ENCODE assay signal across 20 cellular contexts in the genomic region with DNA sequence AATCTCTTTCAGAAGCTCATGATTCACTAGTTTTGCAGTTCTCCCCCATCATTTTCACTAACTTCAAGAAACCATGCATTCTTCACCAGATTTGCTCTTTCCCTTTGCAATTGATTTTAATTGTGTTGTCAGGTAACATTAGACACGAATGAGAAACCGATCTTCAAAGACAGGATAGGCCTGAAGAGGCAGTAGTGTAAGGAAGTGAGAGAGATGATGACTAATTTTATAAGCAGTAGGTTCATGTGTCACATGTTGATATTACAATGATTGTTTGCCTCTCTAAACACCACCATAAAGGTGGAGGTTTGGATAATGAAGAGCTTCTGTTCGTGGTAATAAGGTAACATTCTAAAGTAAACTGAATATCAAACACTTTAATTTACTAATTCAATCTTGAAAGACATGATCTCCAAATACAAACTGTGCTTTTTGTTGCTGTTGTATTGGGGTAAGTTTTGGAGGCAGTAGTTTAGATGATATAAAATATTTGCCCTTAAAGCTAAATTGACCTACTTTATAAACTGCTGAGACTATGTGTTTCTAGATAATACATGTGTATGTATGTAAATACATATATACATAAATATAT.
DNase-seq lines count a peak whose midpoint lies in the region; ATAC-seq and TF ChIP-seq lines count a peak whose summit lies in the region.
"Had no signal": no experiment of that assay in that cellular context is flagged by ENCODE, and none has a peak within 500 bp of the region (broad histone marks: within the 10 kb centered on the region; RNA-seq: fewer than 3 reads in every experiment).

No MANE protein-coding gene starts in this region.

- TF ChIP-seq CTCF in foreskin keratinocyte (conservative IDR thresholded peaks at IDR 0.05) (peak; percentile 25), tibial artery (IDR thresholded peaks at IDR 0.05) (no peak)

- H3K27me3 ChIP-seq in foreskin keratinocyte (peaks cover 6% of the 10 kb centered on the region), tibial artery (no peaks in the 10 kb centered on the region)
- H3K27me3 ChIP-seq: ascending aorta, Peyer's patch had no signal

- H3K4me3 ChIP-seq in tibial artery = no peak overlapping the region
- H3K4me3 ChIP-seq: ascending aorta, Peyer's patch had no signal

- intact Hi-C loops in tibial artery (cut with DNase I; ENCODE audit: low total_unique reads) = no loop called here

- no peak overlapping the region for H3K27ac ChIP-seq in foreskin keratinocyte
- no peak overlapping the region for H3K27ac ChIP-seq in tibial artery
- H3K27ac ChIP-seq: 22Rv1, ascending aorta, parathyroid adenoma, Peyer's patch had no signal

- H3K36me3 ChIP-seq in tibial artery = no peaks in the 10 kb centered on the region
- H3K36me3 ChIP-seq: ascending aorta, Peyer's patch had no signal

- peak; percentile 85 for ATAC-seq in GM19351 (IDR thresholded peaks at IDR 0.05; ENCODE audit: unreplicated experiment)
- peak; percentile 48 for ATAC-seq in foreskin keratinocyte
- no peak for ATAC-seq in HG03442 (IDR thresholded peaks at IDR 0.05; ENCODE audit: unreplicated experiment)
- ATAC-seq: HCT116; naive thymus-derived CD8-positive, alpha-beta T cell had no signal

- H3K9me3 ChIP-seq in tibial artery = no peaks in the 10 kb centered on the region
- H3K9me3 ChIP-seq: ascending aorta, Peyer's patch had no signal

- no peaks in the 10 kb centered on the region for H3K4me1 ChIP-seq in foreskin keratinocyte
- no peaks in the 10 kb centered on the region for H3K4me1 ChIP-seq in tibial artery
- H3K4me1 ChIP-seq: ascending aorta, parathyroid adenoma, Peyer's patch had no signal

- DNase-seq in DMS153 treated with DMSO at 0.1 percent for 48 hours (lab: John Stamatoyannopoulos, UW; ENCODE audit: unreplicated experiment) (peak; percentile 0), DMS153 (lab: John Stamatoyannopoulos, UW) (no peak), NCI-H2029 (lab: John Stamatoyannopoulos, UW) (peak; percentile 28), foreskin keratinocyte (no peak), tibial artery (no peak), hepatic stellate cell (ENCODE audit: low spot score) (no peak)
- DNase-seq: activated naive CD4-positive, alpha-beta T cell treated with anti-CD3 and anti-CD28 coated beads, Interleukin-2, amount 10 ng/mL, durations not matched to agents 7 days and 5 days; endodermal cell; Kasumi-1; naive thymus-derived CD8-positive, alpha-beta T cell; NCI-H1417 treated with DMSO at 0.1 percent for 48 hours; NCI-H82; Peyer's patch; stimulated activated CD4-positive, alpha-beta T cell treated with anti-CD3 and anti-CD28 coated beads, Interleukin-2, amount 100 ng/mL, for 48 hours had no signal

Comparison
In these comparisons a context has a peak if more than half of its experiments do, and no peak if none do; other contexts are left out.
1. DNase-seq: peak in DMS153 treated with DMSO at 0.1 percent for 48 hours (single experiment) and NCI-H2029 (single experiment); none in DMS153 (single experiment), foreskin keratinocyte (0 of 2), tibial artery (0 of 2) and hepatic stellate cell (single experiment).